In genomic region chr5:149608936-149609502, GRCh38 we compare ENCODE assay signal across 26 cellular contexts. TPM values are rescaled to one million over a fixed set of nuclear protein-coding genes. Genes with fewer than 3 reads are reported as not detected.
A peak's percentile ranks its signal among the peaks of the same experiment; 100 is the strongest.
DNase-seq lines count a peak whose midpoint lies in the region; ATAC-seq and TF ChIP-seq lines count a peak whose summit lies in the region.
"Had no signal": no experiment of that assay in that cellular context is flagged by ENCODE, and none has a peak within 500 bp of the region (broad histone marks: within the 10 kb centered on the region; RNA-seq: fewer than 3 reads in every experiment).

No MANE protein-coding gene starts in this region.

- H3K36me3 Mint-ChIP-seq in chondrocyte (ENCODE audit: low read depth) (peaks cover 6% of the 10 kb centered on the region), type B pancreatic cell (peaks cover 22% of the 10 kb centered on the region)
- H3K36me3 Mint-ChIP-seq: CD8-positive, alpha-beta memory T cell; IgD-negative memory B cell had no signal

- H3K4me3 Mint-ChIP-seq in chondrocyte (ENCODE audit: unreplicated experiment): no peak overlapping the region
- H3K4me3 Mint-ChIP-seq in type B pancreatic cell: no peak overlapping the region
- H3K4me3 Mint-ChIP-seq: activated T-cell treated with anti-CD3 and anti-CD28 coated beads, Interleukin-2, amount 50 U/mL, for 24 hours; brain; CD8-positive, alpha-beta memory T cell; IgD-negative memory B cell; stimulated activated naive CD8-positive, alpha-beta T cell treated with anti-CD3 and anti-CD28 coated beads, Interleukin-15, Interleukin-2, amounts not matched to agents 100 ng/mL and 50 ng/mL, for 24 hours had no signal

- H3K36me3 ChIP-seq in left ventricle myocardium inferior (peaks cover 50% of the 10 kb centered on the region), mucosa of rectum (ENCODE audit: control insufficient read depth in 2 of 2, insufficient read depth in 2 of 2, low read length in 2 of 2) (peaks cover 5 to 12% of the 10 kb centered on the region in 2 donors)
- H3K36me3 ChIP-seq: BE2C had no signal

- H3K27me3 ChIP-seq in left ventricle myocardium inferior (ENCODE audit: low read depth): no peaks in the 10 kb centered on the region
- no peaks in the 10 kb centered on the region for H3K27me3 ChIP-seq in mucosa of rectum (ENCODE audit: control insufficient read depth in 2 of 2, insufficient read depth in 2 of 2, low read length in 2 of 2)
- H3K27me3 ChIP-seq: adrenal gland, BE2C, thyroid gland had no signal

- DNase-seq in left ventricle myocardium inferior (no peak), Right ventricle myocardium inferior (ENCODE audit: missing footprints) (no peak), chondrocyte (ENCODE audit: low spot score) (no peak), type B pancreatic cell (ENCODE audit: extremely low spot score, unreplicated experiment) (no peak), medulla oblongata (ENCODE audit: extremely low spot score) (no peak), ecto neural progenitor cell (ENCODE audit: low spot score) (no peak), HUDEP-2 (lab: John Stamatoyannopoulos, UW; ENCODE audit: unreplicated experiment in 76 of 76) (no peak)
- DNase-seq: activated gamma-delta T cell; activated T-cell treated with anti-CD3 and anti-CD28 coated beads, Interleukin-2, amount 50 U/mL, for 24 hours; adrenal gland; BE2C; CD8-positive, alpha-beta memory T cell; DMS153; effector CD4-positive, alpha-beta T cell; mesendoderm; MM.1S; NCI-H1417 treated with DMSO at 0.1 percent for 48 hours; NCI-H2081; NCI-H748 treated with DMSO at 0.1 percent for 48 hours; thyroid gland had no signal

- no peak for TF ChIP-seq CTCF in left ventricle myocardium inferior (IDR thresholded peaks at IDR 0.05; ENCODE audit: borderline replicate concordance)
- TF ChIP-seq CTCF in chondrocyte (IDR thresholded peaks at IDR 0.05): no peak
- no peak for TF ChIP-seq CTCF in type B pancreatic cell (conservative IDR thresholded peaks at IDR 0.05)

- H3K4me1 Mint-ChIP-seq in chondrocyte (ENCODE audit: low read depth): peaks cover 40% of the 10 kb centered on the region
- H3K4me1 Mint-ChIP-seq in type B pancreatic cell (ENCODE audit: unreplicated experiment): peaks cover 13% of the 10 kb centered on the region

- H3K9ac ChIP-seq in mucosa of rectum (ENCODE audit: low read depth in 1 of 2, low read length in 2 of 2): no peak overlapping the region

- ATAC-seq in Right ventricle myocardium inferior: no peak
- ATAC-seq: SK-N-SH treated with all-trans-retinoic acid at 6 μM for 48 hours had no signal

- intact Hi-C loops in left ventricle myocardium inferior (cut with micrococcal nuclease): no loop called here
- intact Hi-C loops in Right ventricle myocardium inferior (cut with DNase I): no loop called here

- H3K27ac ChIP-seq in left ventricle myocardium inferior (replicated peaks) (peak overlapping the region; percentile 41), mucosa of rectum (ENCODE audit: low read depth in 2 of 2, low read length in 2 of 2) (peak overlapping the region; percentile 50 to 61)
- H3K27ac ChIP-seq: adrenal gland, thyroid gland had no signal

- peaks cover 4% of the 10 kb centered on the region for H3K9me3 Mint-ChIP-seq in chondrocyte (ENCODE audit: low read depth)
- peaks cover 4% of the 10 kb centered on the region for H3K9me3 Mint-ChIP-seq in type B pancreatic cell
- H3K9me3 Mint-ChIP-seq: activated T-cell treated with anti-CD3 and anti-CD28 coated beads, Interleukin-2, amount 50 U/mL, for 24 hours; CD8-positive, alpha-beta memory T cell; IgD-negative memory B cell; stimulated activated naive CD8-positive, alpha-beta T cell treated with anti-CD3 and anti-CD28 coated beads, Interleukin-15, Interleukin-2, amounts not matched to agents 100 ng/mL and 50 ng/mL, for 24 hours had no signal

- H3K9me3 ChIP-seq in left ventricle myocardium inferior (replicated peaks): peaks cover 8% of the 10 kb centered on the region
- H3K9me3 ChIP-seq in mucosa of rectum (ENCODE audit: control insufficient read depth in 2 of 2, low read length in 2 of 2): no peaks in the 10 kb centered on the region
- H3K9me3 ChIP-seq: adrenal gland, thyroid gland had no signal

- H3K27ac Mint-ChIP-seq in chondrocyte (ENCODE audit: unreplicated experiment) (peak overlapping the region; percentile 74), type B pancreatic cell (peak overlapping the region; percentile 89)
- H3K27ac Mint-ChIP-seq: activated T-cell treated with anti-CD3 and anti-CD28 coated beads, Interleukin-2, amount 50 U/mL, for 24 hours; brain; progenitor cell of endocrine pancreas; stimulated activated naive CD8-positive, alpha-beta T cell treated with anti-CD3 and anti-CD28 coated beads, Interleukin-15, Interleukin-2, amounts not matched to agents 100 ng/mL and 50 ng/mL, for 24 hours had no signal

- no peak overlapping the region for H3K4me3 ChIP-seq in left ventricle myocardium inferior
- H3K4me3 ChIP-seq in mucosa of rectum (ENCODE audit: low read length in 2 of 2): no peak overlapping the region
- H3K4me3 ChIP-seq: adrenal gland, thyroid gland had no signal

- H3K27me3 Mint-ChIP-seq in chondrocyte (ENCODE audit: low read depth) (no peaks in the 10 kb centered on the region), type B pancreatic cell (no peaks in the 10 kb centered on the region)
- H3K27me3 Mint-ChIP-seq: activated T-cell treated with anti-CD3 and anti-CD28 coated beads, Interleukin-2, amount 50 U/mL, for 24 hours; IgD-negative memory B cell; progenitor cell of endocrine pancreas; stimulated activated naive CD8-positive, alpha-beta T cell treated with anti-CD3 and anti-CD28 coated beads, Interleukin-15, Interleukin-2, amounts not matched to agents 100 ng/mL and 50 ng/mL, for 24 hours had no signal

- H3K4me1 ChIP-seq in left ventricle myocardium inferior (peaks cover 38% of the 10 kb centered on the region), mucosa of rectum (ENCODE audit: control insufficient read depth in 2 of 2, insufficient read depth in 2 of 2, low read length in 2 of 2) (peaks cover 24 to 46% of the 10 kb centered on the region in 2 donors)
- H3K4me1 ChIP-seq: adrenal gland, BE2C, thyroid gland had no signal

RNA-seq across cellular contexts. Expression of gene ARHGEF37, which starts 27.7 kb away (rescaled TPM):
- total RNA-seq in left ventricle myocardium inferior (22.8 TPM), Right ventricle myocardium inferior (32.2 TPM), chondrocyte (5.8 to 16.8 TPM (median 6.0 TPM) in 3 replicates), type B pancreatic cell (ENCODE audit: low replicate concordance) (7.1 and 16.8 TPM in 2 replicates)

RNA-seq across cellular contexts. Expression of gene CSNK1A1, which starts 57.8 kb away (rescaled TPM):
- 180 TPM for total RNA-seq in left ventricle myocardium inferior
- 202 TPM for total RNA-seq in Right ventricle myocardium inferior
- 214 to 227 TPM (median 224 TPM) in 3 replicates for total RNA-seq in chondrocyte
- total RNA-seq in type B pancreatic cell (ENCODE audit: low replicate concordance): 224 and 294 TPM in 2 replicates
